1 cellular context compared by ENCODE assay signal in genomic region chr10:130022501-130023299, GRCh38.
TF ChIP-seq lines count a peak whose summit lies in the region.

No MANE protein-coding gene starts in this region.

TF ChIP-seq in IMR-90, 13 proteins besides CTCF, POLR2A, EP300 and RAD21:
- no peak for TF ChIP-seq BHLHE40 (IDR thresholded peaks at IDR 0.05; ENCODE audit: low read depth, low read length)
- TF ChIP-seq FOS (IDR thresholded peaks at IDR 0.05; ENCODE audit: low read depth, low read length), result peak; percentile 29; the same call in 1 of the 2 replicates
